8 cellular contexts compared by ENCODE assay signal in the genomic region with DNA sequence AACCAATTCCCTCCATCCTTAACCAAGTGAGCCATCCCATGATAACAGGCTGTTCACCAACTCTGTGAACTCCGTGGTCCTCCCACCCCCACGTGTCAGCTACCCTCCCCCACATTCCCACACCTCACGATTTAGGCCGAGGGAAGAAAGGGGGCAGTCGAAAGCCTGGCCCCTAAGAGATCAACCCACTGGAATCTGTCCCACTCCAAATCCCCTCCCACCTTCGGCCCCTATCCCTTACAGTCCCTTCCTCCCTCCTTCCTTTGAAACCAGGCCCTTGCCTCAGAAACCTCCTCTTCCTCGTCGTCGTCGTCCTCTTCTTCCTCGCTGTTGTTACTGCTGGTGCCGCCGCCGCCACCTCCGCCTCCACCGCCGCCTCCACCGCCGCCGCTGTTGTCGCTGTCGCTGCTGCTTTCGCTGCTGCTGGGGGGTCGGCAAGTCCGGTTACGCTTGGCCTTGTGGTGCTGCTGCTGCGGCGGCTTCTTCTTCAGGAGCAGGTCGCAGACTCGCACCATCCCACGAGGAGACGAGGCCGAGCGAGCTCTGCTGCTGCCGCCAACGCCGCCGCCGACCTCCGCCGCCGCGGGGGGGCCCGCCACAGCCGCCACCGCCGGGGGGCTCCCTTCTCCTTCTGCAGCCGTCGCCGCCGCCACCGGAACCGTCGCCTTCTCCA. TPM values are rescaled to one million over a fixed set of nuclear protein-coding genes. Genes with fewer than 3 reads are reported as not detected.
DNase-seq lines count a peak whose midpoint lies in the region; ATAC-seq and TF ChIP-seq lines count a peak whose summit lies in the region.

No MANE protein-coding gene starts in this region.

- peak overlapping the region; percentile 93 for H3K4me3 ChIP-seq in GM12864 (ENCODE audit: low read depth, low read length)

- TF ChIP-seq CTCF in GM12864 (IDR thresholded peaks at IDR 0.05; ENCODE audit: low read depth, low read length, missing control alignments) = peak; percentile 1

- intact Hi-C loops in sciatic nerve (cut with DNase I) = no loop called here

- ATAC-seq in HG02610 (IDR thresholded peaks at IDR 0.05; ENCODE audit: unreplicated experiment) (peak; percentile 17), sciatic nerve (peak; percentile 7)

- DNase-seq in AG20443 (ENCODE audit: low spot score) (peak; percentile 20), GM12864 (ENCODE audit: low read depth) (no peak), NCI-H146 treated with DMSO at 0.1 percent for 48 hours (lab: John Stamatoyannopoulos, UW; ENCODE audit: unreplicated experiment) (peak; percentile 44), amniotic epithelial cell (ENCODE audit: low read depth) (peak; percentile 37), hypothalamus (lab: John Stamatoyannopoulos, UW) (peak in 26 of 51 donors; percentile 2 to 91 (median 67)), sciatic nerve (ENCODE audit: low spot score) (no peak), NCI-H1105 (lab: John Stamatoyannopoulos, UW) (no peak)

RNA-seq across cellular contexts. Expression of gene ANKRD17, which starts 0.5 kb away (rescaled TPM):
- total RNA-seq in sciatic nerve = 84.8 TPM

Comparison
In these comparisons a context has a peak if more than half of its experiments do, and no peak if none do; other contexts are left out.
1. DNase-seq: peak in AG20443 (single experiment), NCI-H146 treated with DMSO at 0.1 percent for 48 hours (single experiment), amniotic epithelial cell (single experiment) and hypothalamus (26 of 51); none in GM12864 (single experiment), sciatic nerve (single experiment) and NCI-H1105 (single experiment).